In genomic region chr19:3284759-3285646, GRCh38 we compare ENCODE assay signal across 1 cellular context.
TF ChIP-seq lines count a peak whose summit lies in the region.

No MANE protein-coding gene starts in this region.

TF ChIP-seq in HEK293, 187 proteins besides CTCF, POLR2A, EP300 and RAD21 (continued from another document):
- TF ChIP-seq ZNF449 (tag by site-specific recombination; IDR thresholded peaks at IDR 0.05): no peak
- TF ChIP-seq SCRT2 (tag by site-specific recombination; IDR thresholded peaks at IDR 0.05): peak; percentile 99
- no peak for TF ChIP-seq ZNF132 (tag by site-specific recombination; IDR thresholded peaks at IDR 0.05; ENCODE audit: borderline replicate concordance)
- TF ChIP-seq ZNF639 (tag by site-specific recombination; IDR thresholded peaks at IDR 0.05): no peak
- TF ChIP-seq ZNF645 (tag by site-specific recombination; IDR thresholded peaks at IDR 0.05): no peak
- no peak for TF ChIP-seq ZNF292 (tag by site-specific recombination; IDR thresholded peaks at IDR 0.05; ENCODE audit: borderline replicate concordance, low read depth)
